Comparison of ENCODE assay signal across 8 cellular contexts in the genomic region with DNA sequence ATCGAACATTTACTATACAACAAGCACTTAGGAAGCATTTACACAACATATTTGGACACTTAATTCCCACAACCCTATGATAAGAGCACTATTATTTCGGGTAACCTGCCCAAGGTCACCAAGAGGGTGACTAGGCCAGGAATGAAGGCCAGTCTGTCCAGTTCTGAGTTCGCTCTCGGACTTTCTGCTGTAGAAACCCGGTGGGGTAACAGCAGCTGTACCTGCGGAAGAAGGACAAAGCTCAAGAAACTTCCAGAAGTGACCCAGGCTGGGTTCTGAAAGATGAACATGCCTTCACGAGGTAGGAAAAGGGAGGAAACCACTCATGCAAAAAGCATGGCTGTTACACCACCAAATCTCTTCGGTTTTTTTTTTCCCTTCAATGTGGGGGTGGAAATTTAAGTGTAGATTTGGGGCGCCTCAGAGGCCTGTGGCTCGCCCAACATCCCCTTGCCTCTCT. TPM values are rescaled to one million over a fixed set of nuclear protein-coding genes. Genes with fewer than 3 reads are reported as not detected.
DNase-seq lines count a peak whose midpoint lies in the region; ATAC-seq, FAIRE-seq and TF ChIP-seq lines count a peak whose summit lies in the region.

No MANE protein-coding gene starts in this region.

- H3K27me3 Mint-ChIP-seq in dendritic cell treated with granulocyte-macrophage colony-stimulating factor and Interleukin-4, amounts not matched to agents 40 ng/mL and 50 ng/mL, for 4 days = peaks cover 2% of the 10 kb centered on the region
- peaks cover 0 to 4% (median 0%) of the 10 kb centered on the region in 5 donors for H3K27me3 Mint-ChIP-seq in naive thymus-derived CD4-positive, alpha-beta T cell

- FAIRE-seq in GM12891 (lab: Jason Lieb, UNC) (no peak), H54 (lab: Jason Lieb, UNC) (no peak)

- H3K4me3 Mint-ChIP-seq in dendritic cell treated with granulocyte-macrophage colony-stimulating factor and Interleukin-4, amounts not matched to agents 40 ng/mL and 50 ng/mL, for 4 days = peak overlapping the region; percentile 87
- peak overlapping the region; percentile 86 to 95 (median 93) for H3K4me3 Mint-ChIP-seq in naive thymus-derived CD4-positive, alpha-beta T cell

- peak overlapping the region; percentile 52 to 78 (median 67) for H3K4me3 ChIP-seq in BLaER1 treated with 17β-estradiol and CSF1 and Interleukin-3, amounts not matched to agents 10 nM and 100 nM
- H3K4me3 ChIP-seq in MG63 = peak overlapping the region; percentile 71
- peak overlapping the region; percentile 81 for H3K4me3 ChIP-seq in naive thymus-derived CD4-positive, alpha-beta T cell (ENCODE audit: low read length)

- intact Hi-C loops in dendritic cell treated with granulocyte-macrophage colony-stimulating factor and Interleukin-4, amounts not matched to agents 40 ng/mL and 50 ng/mL, for 4 days (cut with micrococcal nuclease) = loop anchor here (1.0 kb wide), 1 partner anchor 15 kb away; the partner anchor contains the start of gene SIRT4
- intact Hi-C loops in naive thymus-derived CD4-positive, alpha-beta T cell (cut with micrococcal nuclease) = loop anchor here (1.0 to 5.0 kb wide), 16 partner anchors 8 to 699 kb away; partner anchors contain the start of genes COX6A1 (in 2 of the 2), RNF10 (in 2 of the 2), RNU4-1 (in 2 of the 2) and RPLP0 (in 2 of the 2)

- peak overlapping the region; percentile 70 to 85 (median 81) for H3K9ac ChIP-seq in BLaER1 treated with 17β-estradiol and CSF1 and Interleukin-3, amounts not matched to agents 10 nM and 100 nM

- POLR2A ChIA-PET in naive thymus-derived CD4-positive, alpha-beta T cell (lab: Charles Lee) = interaction anchor here (0.6 to 5.6 kb wide), 12 partner anchors 9 to 1275 kb away, joined by 3 to 63 read pairs (median 4); partner anchors contain the start of genes POP5, RNU4-1, RNU4-2 and RPLP0

- ATAC-seq in naive thymus-derived CD4-positive, alpha-beta T cell = no peak
- no peak for ATAC-seq in HG03159 (IDR thresholded peaks at IDR 0.05; ENCODE audit: unreplicated experiment)

- no peak for DNase-seq in MG63
- no peak for DNase-seq in naive thymus-derived CD4-positive, alpha-beta T cell
- no peak for DNase-seq in GM12891 (ENCODE audit: insufficient read length, low spot score)
- no peak for DNase-seq in H54 (ENCODE audit: insufficient read length, low spot score)
- DNase-seq in activated CD4-positive, alpha-beta T cell treated with anti-CD3 and anti-CD28 coated beads, Interleukin-2, amount 50 U/mL, for 4 hours = no peak

- no peaks in the 10 kb centered on the region for H3K36me3 Mint-ChIP-seq in dendritic cell treated with granulocyte-macrophage colony-stimulating factor and Interleukin-4, amounts not matched to agents 40 ng/mL and 50 ng/mL, for 4 days (ENCODE audit: low read depth)
- H3K36me3 Mint-ChIP-seq in naive thymus-derived CD4-positive, alpha-beta T cell = peaks cover 0 to 1% (median 0%) of the 10 kb centered on the region in 5 donors

- H3K27ac ChIP-seq in BLaER1 treated with 17β-estradiol and CSF1 and Interleukin-3, amounts not matched to agents 10 nM and 100 nM = peak overlapping the region; percentile 15 to 86 (median 79); a peak in 21 of 22 replicates
- peak overlapping the region; percentile 87 for H3K27ac ChIP-seq in naive thymus-derived CD4-positive, alpha-beta T cell (ENCODE audit: low read depth, low read length)

- H3K27ac Mint-ChIP-seq in dendritic cell treated with granulocyte-macrophage colony-stimulating factor and Interleukin-4, amounts not matched to agents 40 ng/mL and 50 ng/mL, for 4 days = peak overlapping the region; percentile 88
- peak overlapping the region; percentile 85 to 99 (median 98) for H3K27ac Mint-ChIP-seq in naive thymus-derived CD4-positive, alpha-beta T cell

- H4K20me1 ChIP-seq in BLaER1 treated with 17β-estradiol and CSF1 and Interleukin-3, amounts not matched to agents 10 nM and 100 nM = no peaks in the 10 kb centered on the region

- H3K4me1 Mint-ChIP-seq in dendritic cell treated with granulocyte-macrophage colony-stimulating factor and Interleukin-4, amounts not matched to agents 40 ng/mL and 50 ng/mL, for 4 days (ENCODE audit: low read depth) = peaks cover 15% of the 10 kb centered on the region
- peaks cover 4 to 16% (median 14%) of the 10 kb centered on the region in 7 donors for H3K4me1 Mint-ChIP-seq in naive thymus-derived CD4-positive, alpha-beta T cell

- CTCF ChIA-PET in naive thymus-derived CD4-positive, alpha-beta T cell (lab: Charles Lee) = interaction anchor here (0.8 to 1.5 kb wide), 4 partner anchors 15 to 89 kb away, joined by 3 to 5 read pairs (median 4); partner anchors contain the start of genes RNU4-1, RNU4-2 and SIRT4

- no peaks in the 10 kb centered on the region for H3K9me3 Mint-ChIP-seq in dendritic cell treated with granulocyte-macrophage colony-stimulating factor and Interleukin-4, amounts not matched to agents 40 ng/mL and 50 ng/mL, for 4 days
- peaks cover 0 to 2% (median 0%) of the 10 kb centered on the region in 11 donors for H3K9me3 Mint-ChIP-seq in naive thymus-derived CD4-positive, alpha-beta T cell

- peak overlapping the region; percentile 79 to 95 (median 87) for H3K4me2 ChIP-seq in BLaER1 treated with 17β-estradiol and CSF1 and Interleukin-3, amounts not matched to agents 10 nM and 100 nM

- H3K4me1 ChIP-seq in BLaER1 treated with 17β-estradiol and CSF1 and Interleukin-3, amounts not matched to agents 10 nM and 100 nM = peaks cover 7 to 16% (median 15%) of the 10 kb centered on the region in 10 experiments
- H3K4me1 ChIP-seq in naive thymus-derived CD4-positive, alpha-beta T cell (ENCODE audit: control insufficient read depth in 2 of 2, insufficient read depth in 2 of 2, low read length in 2 of 2) = peaks cover 5 to 10% of the 10 kb centered on the region in 2 donors

- no peaks in the 10 kb centered on the region for H3K27me3 ChIP-seq in BLaER1 treated with 17β-estradiol and CSF1 and Interleukin-3, amounts not matched to agents 10 nM and 100 nM
- H3K27me3 ChIP-seq in MG63 = no peaks in the 10 kb centered on the region
- H3K27me3 ChIP-seq in naive thymus-derived CD4-positive, alpha-beta T cell (ENCODE audit: control insufficient read depth in 2 of 2, insufficient read depth in 2 of 2, low read length in 2 of 2) = no peaks in the 10 kb centered on the region

- TF ChIP-seq POLR2A in GM12891 (IDR thresholded peaks at IDR 0.05; ENCODE audit: low read depth, low read length) (no peak), H54 (IDR thresholded peaks at IDR 0.05; ENCODE audit: low read depth, low read length) (no peak)

- no peaks in the 10 kb centered on the region for H3K9me3 ChIP-seq in BLaER1 treated with 17β-estradiol and CSF1 and Interleukin-3, amounts not matched to agents 10 nM and 100 nM (replicated peaks in 1 of 11)
- no peaks in the 10 kb centered on the region for H3K9me3 ChIP-seq in MG63
- no peaks in the 10 kb centered on the region for H3K9me3 ChIP-seq in naive thymus-derived CD4-positive, alpha-beta T cell (ENCODE audit: control insufficient read depth in 2 of 3, low read length in 3 of 3)

- no peaks in the 10 kb centered on the region for H3K36me3 ChIP-seq in BLaER1 treated with 17β-estradiol and CSF1 and Interleukin-3, amounts not matched to agents 10 nM and 100 nM
- H3K36me3 ChIP-seq in MG63 = no peaks in the 10 kb centered on the region
- no peaks in the 10 kb centered on the region for H3K36me3 ChIP-seq in naive thymus-derived CD4-positive, alpha-beta T cell (ENCODE audit: control insufficient read depth in 2 of 3, insufficient read depth in 3 of 3, low read length in 3 of 3)

TF ChIP-seq in GM12891, 5 proteins besides CTCF, POLR2A, EP300 and RAD21:
- TF ChIP-seq POLR2AphosphoS5 (IDR thresholded peaks at IDR 0.05; ENCODE audit: low read depth, low read length) = no peak

RNA-seq across cellular contexts. Expression of gene PLA2G1B, which starts 10.8 kb away (rescaled TPM):
- total RNA-seq in MG63 (2014; rRNA removed; shearing (Covaris generic); ENCODE audit: low replicate concordance) = not detected in 2 replicates
- 1 to 10 TPM in 1 of 5 experiments, not detected in 4; 1.5 TPM for total RNA-seq in naive thymus-derived CD4-positive, alpha-beta T cell
- polyA plus RNA-seq in naive thymus-derived CD4-positive, alpha-beta T cell = under 1 TPM in 1 of 2 donors, not detected in 1; 0.92 TPM
- polyA plus RNA-seq in GM12891 (2012; ENCODE audit: low read depth, missing spikeins) = not detected

RNA-seq across cellular contexts. Expression of gene SIRT4, which starts 14.7 kb away (rescaled TPM):
- total RNA-seq in MG63 (2014; rRNA removed; shearing (Covaris generic); ENCODE audit: low replicate concordance) = 0.33 TPM in 1 of 2 replicates, not detected in the other
- 1 to 10 TPM; 1.6 to 6.0 (median 4.0) TPM for total RNA-seq in naive thymus-derived CD4-positive, alpha-beta T cell
- polyA plus RNA-seq in naive thymus-derived CD4-positive, alpha-beta T cell = 1 to 10 TPM; 3.1 TPM
- 0.76 TPM for polyA plus RNA-seq in GM12891 (2012; ENCODE audit: low read depth, missing spikeins)

RNA-seq across cellular contexts. Expression of gene RNU4-1, which starts 23.8 kb away (rescaled TPM):
- total RNA-seq in MG63 (2014; rRNA removed; shearing (Covaris generic); ENCODE audit: low replicate concordance) = not detected in 2 replicates
- total RNA-seq in naive thymus-derived CD4-positive, alpha-beta T cell = 1,000 to 10,000 TPM in 3 of 5 experiments, 100 to 1,000 TPM in 2; 319 to 3,107 (median 1,510) TPM
- polyA plus RNA-seq in naive thymus-derived CD4-positive, alpha-beta T cell = not detected
- polyA plus RNA-seq in GM12891 (2012; ENCODE audit: low read depth, missing spikeins) = 207 TPM

RNA-seq across cellular contexts. Expression of gene RNU4-2, which starts 25.1 kb away (rescaled TPM):
- not detected in 2 replicates for total RNA-seq in MG63 (2014; rRNA removed; shearing (Covaris generic); ENCODE audit: low replicate concordance)
- over 10,000 TPM in 2 of 5 experiments, 1,000 to 10,000 TPM in 3; 3,296 to 19,276 (median 7,985) TPM for total RNA-seq in naive thymus-derived CD4-positive, alpha-beta T cell
- polyA plus RNA-seq in naive thymus-derived CD4-positive, alpha-beta T cell = not detected
- 266 TPM for polyA plus RNA-seq in GM12891 (2012; ENCODE audit: low read depth, missing spikeins)

RNA-seq across cellular contexts. Expression of gene PXN, which starts 51.3 kb away (rescaled TPM):
- total RNA-seq in MG63 (2014; rRNA removed; shearing (Covaris generic); ENCODE audit: low replicate concordance) = 6.4 and 11.5 TPM in 2 replicates
- 100 to 1,000 TPM; 103 to 202 (median 158) TPM for total RNA-seq in naive thymus-derived CD4-positive, alpha-beta T cell
- polyA plus RNA-seq in naive thymus-derived CD4-positive, alpha-beta T cell = 100 to 1,000 TPM in 1 of 2 donors, 10 to 100 TPM in 1; 84.3 to 114 TPM
- 17.6 TPM for polyA plus RNA-seq in GM12891 (2012; ENCODE audit: low read depth, missing spikeins)

Comparison
In these comparisons a context has a peak if more than half of its experiments do, and no peak if none do; other contexts are left out.
1. RNA of gene RNU4-1, which starts 23.8 kb away (total RNA-seq): 319 to 3,107 TPM in naive thymus-derived CD4-positive, alpha-beta T cell; not detected in MG63; every median in the first group is over 100 times any median in the second.
2. Peak in every context shown above with its lines, with median percentiles within 50 percentile points of each other: H3K4me3 ChIP-seq.